ENCODE assay signal across 19 cellular contexts in genomic region chr14:63248211-63248610, GRCh38. TPM values are rescaled to one million over a fixed set of nuclear protein-coding genes. Genes with fewer than 3 reads are reported as not detected.
DNase-seq lines count a peak whose midpoint lies in the region; ATAC-seq and TF ChIP-seq lines count a peak whose summit lies in the region.
"Had no signal": no experiment of that assay in that cellular context is flagged by ENCODE, and none has a peak within 500 bp of the region (broad histone marks: within the 10 kb centered on the region; RNA-seq: fewer than 3 reads in every experiment).

No MANE protein-coding gene starts in this region.

- H3K27ac ChIP-seq in left lung: no peak overlapping the region
- H3K27ac ChIP-seq in H9 (ENCODE audit: insufficient read length, low read depth, low read length): no peak overlapping the region

- H3K36me3 Mint-ChIP-seq in H9 (ENCODE audit: insufficient read depth in 1 of 3, low read depth in 3 of 3): no peaks in the 10 kb centered on the region; a peak in 1 of 7 replicates
- H3K36me3 Mint-ChIP-seq: CD8-positive, alpha-beta memory T cell had no signal

- H3K23ac ChIP-seq in H9 (ENCODE audit: insufficient read length, low read depth, low read length): no peak overlapping the region

- H4K91ac ChIP-seq in H9 (ENCODE audit: insufficient read length, low read depth, low read length): no peak overlapping the region

- no peaks in the 10 kb centered on the region for H3K36me3 ChIP-seq in left lung

- no peak overlapping the region for H3K18ac ChIP-seq in H9 (ENCODE audit: insufficient read length, low read depth, low read length)

- H3K4me3 ChIP-seq in choroid plexus epithelial cell (ENCODE audit: low read depth, low read length) (no peak overlapping the region), left lung (no peak overlapping the region)

- H3K56ac ChIP-seq in H9 (ENCODE audit: insufficient read length, low read depth, low read length): no peak overlapping the region

- no peaks in the 10 kb centered on the region for H3K79me2 ChIP-seq in H9 (ENCODE audit: insufficient read depth, low read length)

- H3K79me1 ChIP-seq in H9 (ENCODE audit: insufficient read depth, low read depth, low read length, poor library complexity, severe bottlenecking): no peaks in the 10 kb centered on the region

- no peaks in the 10 kb centered on the region for H3K4me1 Mint-ChIP-seq in H9
- H3K4me1 Mint-ChIP-seq: activated naive CD8-positive, alpha-beta T cell treated with anti-CD3 and anti-CD28 coated beads, Interleukin-2, amount 50 U/mL, for 24 hours; CD8-positive, alpha-beta memory T cell had no signal

- DNase-seq in Right ventricle myocardium superior (no peak), Right ventricle myocardium inferior (ENCODE audit: missing footprints) (no peak), choroid plexus epithelial cell (ENCODE audit: low read depth) (peak; percentile 55), left lung (no peak), H9 (no peak), GDM1 (lab: John Stamatoyannopoulos, UW) (no peak), SHP77 (lab: John Stamatoyannopoulos, UW) (no peak)
- DNase-seq: 8988T; activated CD8-positive, alpha-beta T cell treated with anti-CD3 and anti-CD28 coated beads for 36 hours; activated naive CD8-positive, alpha-beta T cell treated with anti-CD3 and anti-CD28 coated beads, Interleukin-2, amount 50 U/mL, for 24 hours; CD8-positive, alpha-beta memory T cell; cortex of kidney; MM.1S; NCI-H2029; NCI-H524 treated with DMSO at 0.1 percent for 48 hours had no signal

- no peaks in the 10 kb centered on the region for H3K27me3 ChIP-seq in left lung
- H3K27me3 ChIP-seq in H9 (ENCODE audit: insufficient read depth, low read length): no peaks in the 10 kb centered on the region

- no peak overlapping the region for H3K4ac ChIP-seq in H9 (ENCODE audit: low read depth, low read length)

- no peaks in the 10 kb centered on the region for H3K27me3 Mint-ChIP-seq in H9 (ENCODE audit: low read depth)

- H3K9me3 ChIP-seq in left lung (no peaks in the 10 kb centered on the region), H9 (ENCODE audit: control insufficient read depth, low read depth, low read length) (no peaks in the 10 kb centered on the region)

- H3K4me1 ChIP-seq in left lung: peaks cover 0 to 3% of the 10 kb centered on the region in 2 donors
- no peaks in the 10 kb centered on the region for H3K4me1 ChIP-seq in H9 (ENCODE audit: insufficient read depth, low read length)

- H3K23me2 ChIP-seq in H9 (ENCODE audit: insufficient read length, low read depth, low read length, poor library complexity, severe bottlenecking): no peaks in the 10 kb centered on the region

- no peak overlapping the region for H3K27ac Mint-ChIP-seq in H9
- H3K27ac Mint-ChIP-seq: activated CD8-positive, alpha-beta T cell treated with anti-CD3 and anti-CD28 coated beads for 36 hours; activated naive CD8-positive, alpha-beta T cell treated with anti-CD3 and anti-CD28 coated beads, Interleukin-2, amount 50 U/mL, for 24 hours; CD8-positive, alpha-beta memory T cell had no signal

- H3K4me2 ChIP-seq in H9 (ENCODE audit: insufficient read depth, insufficient read length, low read length): no peak overlapping the region

- no peak overlapping the region for H2BK120ac ChIP-seq in H9 (ENCODE audit: low read depth, low read length, poor library complexity, severe bottlenecking)

- ATAC-seq in Right ventricle myocardium superior (ENCODE audit: poor library complexity): peak; percentile 48
- ATAC-seq in Right ventricle myocardium inferior: no peak
- ATAC-seq in left lung: peak; percentile 41
- ATAC-seq in HG02571 (IDR thresholded peaks at IDR 0.05; ENCODE audit: unreplicated experiment): no peak
- ATAC-seq: activated CD8-positive, alpha-beta T cell treated with anti-CD3 and anti-CD28 coated beads for 36 hours; activated naive CD8-positive, alpha-beta T cell treated with anti-CD3 and anti-CD28 coated beads, Interleukin-2, amount 50 U/mL, for 24 hours; HCT116; HepG2 had no signal

- TF ChIP-seq CTCF in choroid plexus epithelial cell (conservative IDR thresholded peaks at IDR 0.05; ENCODE audit: low read depth, low read length): no peak
- no peak for TF ChIP-seq CTCF in left lung (IDR thresholded peaks at IDR 0.05)
- TF ChIP-seq CTCF in H9 (conservative IDR thresholded peaks at IDR 0.05): no peak

- H3T11ph ChIP-seq in H9 (ENCODE audit: low read length): no peak overlapping the region

- H3K14ac ChIP-seq in H9 (ENCODE audit: insufficient read depth, low read length): no peak overlapping the region

- no CpG with 5 or more reads among the region's 1 CpG for WGBS in H9 (ENCODE audit: extremely low coverage, insufficient read length, low lambda C conversion rate)

- H2BK15ac ChIP-seq in H9 (ENCODE audit: low read depth, low read length): no peak overlapping the region

- H4K5ac ChIP-seq in H9 (ENCODE audit: insufficient read length, low read depth, low read length): no peak overlapping the region

- no peak overlapping the region for H2AFZ ChIP-seq in H9 (ENCODE audit: low read length)

- no peak overlapping the region for H2BK5ac ChIP-seq in H9 (ENCODE audit: insufficient read length, low read length)

- no peak overlapping the region for H3K9ac ChIP-seq in H9 (ENCODE audit: extremely low read depth, insufficient read length, low read length)

- no peak overlapping the region for H3K4me3 Mint-ChIP-seq in H9
- H3K4me3 Mint-ChIP-seq: activated CD8-positive, alpha-beta T cell treated with anti-CD3 and anti-CD28 coated beads for 36 hours; activated naive CD8-positive, alpha-beta T cell treated with anti-CD3 and anti-CD28 coated beads, Interleukin-2, amount 50 U/mL, for 24 hours; CD8-positive, alpha-beta memory T cell had no signal

- no peaks in the 10 kb centered on the region for H4K20me1 ChIP-seq in H9 (ENCODE audit: control insufficient read depth, insufficient read depth, insufficient read length)

- no peak overlapping the region for H2AK5ac ChIP-seq in H9 (ENCODE audit: insufficient read length, low read length)

- intact Hi-C loops in Right ventricle myocardium superior (cut with DNase I) (no loop called here), Right ventricle myocardium inferior (cut with DNase I) (no loop called here), left lung (cut with DNase I) (no loop called here)

- H3K9me3 Mint-ChIP-seq in H9: no peaks in the 10 kb centered on the region; a peak in 1 of 5 replicates
- H3K9me3 Mint-ChIP-seq: activated CD8-positive, alpha-beta T cell treated with anti-CD3 and anti-CD28 coated beads for 36 hours; activated naive CD8-positive, alpha-beta T cell treated with anti-CD3 and anti-CD28 coated beads, Interleukin-2, amount 50 U/mL, for 24 hours had no signal

- no peak overlapping the region for H2BK12ac ChIP-seq in H9 (ENCODE audit: insufficient read length, low read depth, low read length)

- H2BK20ac ChIP-seq in H9 (ENCODE audit: low read depth, low read length, poor library complexity, severe bottlenecking): no peak overlapping the region

- no peak overlapping the region for H4K8ac ChIP-seq in H9 (replicated peaks; ENCODE audit: insufficient read length, low read depth, low read length)

RNA-seq across cellular contexts. Expression of gene RHOJ, which starts 44.0 kb away (rescaled TPM):
- total RNA-seq in Right ventricle myocardium superior: 13.5 TPM
- total RNA-seq in Right ventricle myocardium inferior: 18.3 TPM
- 10 to 100 TPM; 21.5 to 32.7 TPM for total RNA-seq in left lung
- total RNA-seq in H9 (2021): not detected in 2 replicates
- total RNA-seq: activated CD8-positive, alpha-beta T cell treated with anti-CD3 and anti-CD28 coated beads for 36 hours; CD8-positive, alpha-beta memory T cell; myocyte had no signal

Comparison
In these comparisons a context has a peak if more than half of its experiments do, and no peak if none do; other contexts are left out.
1. ATAC-seq: peak in Right ventricle myocardium superior (single experiment) and left lung (single experiment); none in Right ventricle myocardium inferior (single experiment) and HG02571 (single experiment).
2. RNA of gene RHOJ, which starts 44.0 kb away (total RNA-seq): 21.5 to 32.7 TPM in left lung, 18.3 TPM in Right ventricle myocardium inferior (single experiment) and 13.5 TPM in Right ventricle myocardium superior (single experiment); not detected in H9; every median in the first group is over 10 times any median in the second.